In genomic region chr6:14711056-14711703, GRCh38 we compare ENCODE assay signal across 7 cellular contexts.
DNase-seq lines count a peak whose midpoint lies in the region; ATAC-seq and TF ChIP-seq lines count a peak whose summit lies in the region.

No MANE protein-coding gene starts in this region.

- no peaks in the 10 kb centered on the region for H3K9me3 ChIP-seq in ascending aorta

- no peaks in the 10 kb centered on the region for H3K27me3 ChIP-seq in ascending aorta

- H3K4me1 ChIP-seq in ascending aorta: peaks cover 0 to 3% of the 10 kb centered on the region in 2 donors

- peaks cover 6% of the 10 kb centered on the region for H3K4me1 Mint-ChIP-seq in central memory CD8-positive, alpha-beta T cell
- peaks cover 44 to 60% (median 59%) of the 10 kb centered on the region in 3 donors for H3K4me1 Mint-ChIP-seq in naive B cell

- ATAC-seq in central memory CD8-positive, alpha-beta T cell (replicated peaks; ENCODE audit: extremely low read depth, poor library complexity, severe bottlenecking): peak; percentile 52
- ATAC-seq in naive B cell (ENCODE audit: low read depth in 2 of 2): peak; percentile 64 to 80
- no peak for ATAC-seq in HG03135 (IDR thresholded peaks at IDR 0.05; ENCODE audit: unreplicated experiment)

- H3K4me3 ChIP-seq in ascending aorta: no peak overlapping the region

- peaks cover 6% of the 10 kb centered on the region for H3K36me3 Mint-ChIP-seq in central memory CD8-positive, alpha-beta T cell (ENCODE audit: insufficient read depth)
- peaks cover 0 to 18% of the 10 kb centered on the region in 2 donors for H3K36me3 Mint-ChIP-seq in naive B cell

- DNase-seq in GM03348 (ENCODE audit: low spot score) (peak; percentile 65), HS-5 (ENCODE audit: low read depth) (peak; percentile 82), SKM-1 treated with dmso at 0.1 percent for 144 hours (lab: John Stamatoyannopoulos, UW; ENCODE audit: unreplicated experiment) (peak; percentile 81), naive B cell (no peak), ascending aorta (ENCODE audit: low spot score in 2 of 2) (no peak)
- DNase-seq in central memory CD8-positive, alpha-beta T cell (ENCODE audit: low spot score in 2 of 2): no peak

- intact Hi-C loops in ascending aorta (cut with DNase I): no loop called here

- no peaks in the 10 kb centered on the region for H3K36me3 ChIP-seq in ascending aorta

- no peak overlapping the region for H3K4me3 Mint-ChIP-seq in central memory CD8-positive, alpha-beta T cell
- peak overlapping the region in 3 of 8 donors; percentile 3 to 55 (median 29) for H3K4me3 Mint-ChIP-seq in naive B cell

- H3K27me3 Mint-ChIP-seq in central memory CD8-positive, alpha-beta T cell: no peaks in the 10 kb centered on the region
- no peaks in the 10 kb centered on the region for H3K27me3 Mint-ChIP-seq in naive B cell

- H3K27ac ChIP-seq in ascending aorta: no peak overlapping the region

- no peaks in the 10 kb centered on the region for H3K9me3 Mint-ChIP-seq in central memory CD8-positive, alpha-beta T cell
- peaks cover 0 to 9% (median 7%) of the 10 kb centered on the region in 7 donors for H3K9me3 Mint-ChIP-seq in naive B cell

- peak in 1 of 3 experiments; percentile 12 for TF ChIP-seq CTCF in ascending aorta (IDR thresholded peaks at IDR 0.05)

- H3K27ac Mint-ChIP-seq in central memory CD8-positive, alpha-beta T cell (ENCODE audit: low read depth): no peak overlapping the region
- peak overlapping the region; percentile 26 to 93 (median 76) for H3K27ac Mint-ChIP-seq in naive B cell

Comparison
In these comparisons a context has a peak if more than half of its experiments do, and no peak if none do; other contexts are left out.
1. DNase-seq: peak in GM03348 (single experiment), HS-5 (single experiment) and SKM-1 treated with dmso at 0.1 percent for 144 hours (single experiment); none in central memory CD8-positive, alpha-beta T cell (0 of 2), naive B cell (single experiment) and ascending aorta (0 of 2).